In genomic region chr4:168265327-168265726, GRCh38 we compare ENCODE assay signal across 22 cellular contexts.
"Had no signal": no experiment of that assay in that cellular context is flagged by ENCODE, and none has a peak within 500 bp of the region (broad histone marks: within the 10 kb centered on the region; RNA-seq: fewer than 3 reads in every experiment).

No MANE protein-coding gene starts in this region.

- H3K4me1 ChIP-seq: prostate gland had no signal

- H3K9me3 ChIP-seq: pancreas, prostate gland, thoracic aorta, upper lobe of left lung had no signal

- ATAC-seq: activated CD4-positive, CD25-positive, alpha-beta regulatory T cell treated with anti-CD3 and anti-CD28 coated beads, Interleukin-2, amount 50 U/mL, for 24 hours; naive thymus-derived CD8-positive, alpha-beta T cell; stimulated activated naive CD8-positive, alpha-beta T cell treated with anti-CD3 and anti-CD28 coated beads, Interleukin-15, Interleukin-2, amounts not matched to agents 100 U/mL and 50 U/mL, for 24 hours had no signal

- H3K27me3 ChIP-seq: pancreas, upper lobe of left lung had no signal

- DNase-seq: activated CD4-positive, alpha-beta T cell treated with anti-CD3 and anti-CD28 coated beads for 48 hours; activated CD4-positive, alpha-beta T cell treated with anti-CD3 and anti-CD28 coated beads, Interleukin-2, amount 50 U/mL, for 48 hours; activated CD8-positive, alpha-beta memory T cell treated with anti-CD3 and anti-CD28 coated beads for 24 hours; activated effector memory CD4-positive, alpha-beta T cell treated with Interleukin-2 at 50 U/mL for 16 hours; activated naive CD4-positive, alpha-beta T cell treated with Interleukin-2 at 50 U/mL for 16 hours; anterior cingulate cortex; cortex of kidney; islet precursor cell; naive thymus-derived CD8-positive, alpha-beta T cell; nucleus accumbens; pancreas; stimulated activated CD4-positive, alpha-beta T cell treated with anti-CD3 and anti-CD28 coated beads, Interleukin-12 subunit alpha, Interleukin-12 subunit beta, amount 100 ng/mL, for 4 hours; stimulated activated CD4-positive, alpha-beta T cell treated with anti-CD3 and anti-CD28 coated beads, Interleukin-4, amount 100 ng/mL, for 1 hour; stimulated activated naive CD8-positive, alpha-beta T cell treated with anti-CD3 and anti-CD28 coated beads, Interleukin-15, Interleukin-2, amounts not matched to agents 100 U/mL and 50 U/mL, for 24 hours; SW 1271; T-helper 9 cell; upper lobe of left lung; WERI-Rb-1 had no signal

- H3K36me3 ChIP-seq: prostate gland, WERI-Rb-1 had no signal

- H3K4me3 ChIP-seq: pancreas, prostate gland, skin epidermis, thoracic aorta, upper lobe of left lung had no signal

- H3K27ac ChIP-seq: pancreas, prostate gland, skin epidermis, thoracic aorta, upper lobe of left lung, WERI-Rb-1 had no signal
